24 cellular contexts compared by ENCODE assay signal in the genomic region with DNA sequence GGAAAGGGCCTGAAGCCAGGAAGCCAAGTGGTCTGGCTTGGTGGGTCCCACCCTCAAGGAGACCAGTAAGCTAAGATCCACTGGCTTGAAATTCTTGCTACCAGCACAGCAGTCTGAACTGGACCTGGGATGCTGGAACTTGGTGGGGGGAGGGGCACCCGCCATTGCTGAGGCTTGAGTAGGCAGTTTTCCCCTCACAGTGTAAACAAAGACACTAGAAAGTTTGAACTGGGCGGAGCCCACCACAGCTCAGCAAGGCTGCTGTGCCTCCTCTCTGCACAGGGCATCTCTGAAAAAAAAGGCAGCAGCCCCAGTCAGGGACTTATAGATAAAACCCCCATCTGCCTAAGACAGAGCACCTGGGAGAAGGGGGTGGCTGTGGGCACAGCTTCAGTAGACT.
"Had no signal": no experiment of that assay in that cellular context is flagged by ENCODE, and none has a peak within 500 bp of the region (broad histone marks: within the 10 kb centered on the region; RNA-seq: fewer than 3 reads in every experiment).

No MANE protein-coding gene starts in this region.

- H3K4me1 ChIP-seq: esophagus muscularis mucosa, foreskin keratinocyte, gastroesophageal sphincter, heart left ventricle, left lung, lower lobe of right lung had no signal

- H3K27ac ChIP-seq: coronary artery, dorsolateral prefrontal cortex, esophagus muscularis mucosa, foreskin keratinocyte, gastroesophageal sphincter, heart left ventricle, hepatocyte, left lung, lower lobe of right lung had no signal

- FAIRE-seq: colon, endothelial cell of umbilical vein, frontal cortex, islet of Langerhans, keratinocyte had no signal

- H3K4me2 ChIP-seq: hepatocyte had no signal

- DNase-seq: dermis blood vessel endothelial cell; dorsolateral prefrontal cortex; effector CD4-positive, alpha-beta T cell; effector memory CD4-positive, alpha-beta T cell; foreskin keratinocyte; heart left ventricle; hypothalamus; immature natural killer cell; kidney glomerular epithelial cell; left colon; left lung; left ventricle myocardium superior; lower lobe of right lung; mesendoderm; midbrain had no signal

- H3K36me3 ChIP-seq: esophagus muscularis mucosa, gastroesophageal sphincter, heart left ventricle, left lung, lower lobe of right lung had no signal

- H3K9me3 ChIP-seq: esophagus muscularis mucosa, gastroesophageal sphincter, heart left ventricle, left lung, lower lobe of right lung had no signal

- H3K27me3 ChIP-seq: esophagus muscularis mucosa, foreskin keratinocyte, gastroesophageal sphincter, heart left ventricle, hepatocyte, left lung had no signal

- H2AFZ ChIP-seq: hepatocyte had no signal

- H3K4me3 ChIP-seq: coronary artery, dorsolateral prefrontal cortex, esophagus muscularis mucosa, gastroesophageal sphincter, heart left ventricle, hepatocyte, left lung, lower lobe of right lung had no signal

- H3K79me2 ChIP-seq: hepatocyte had no signal

- ATAC-seq: foreskin keratinocyte, gastroesophageal sphincter, heart left ventricle, left colon, left lung, left ventricle myocardium superior, lower lobe of right lung had no signal
